ENCODE assay signal across 1 cellular context in the genomic region with DNA sequence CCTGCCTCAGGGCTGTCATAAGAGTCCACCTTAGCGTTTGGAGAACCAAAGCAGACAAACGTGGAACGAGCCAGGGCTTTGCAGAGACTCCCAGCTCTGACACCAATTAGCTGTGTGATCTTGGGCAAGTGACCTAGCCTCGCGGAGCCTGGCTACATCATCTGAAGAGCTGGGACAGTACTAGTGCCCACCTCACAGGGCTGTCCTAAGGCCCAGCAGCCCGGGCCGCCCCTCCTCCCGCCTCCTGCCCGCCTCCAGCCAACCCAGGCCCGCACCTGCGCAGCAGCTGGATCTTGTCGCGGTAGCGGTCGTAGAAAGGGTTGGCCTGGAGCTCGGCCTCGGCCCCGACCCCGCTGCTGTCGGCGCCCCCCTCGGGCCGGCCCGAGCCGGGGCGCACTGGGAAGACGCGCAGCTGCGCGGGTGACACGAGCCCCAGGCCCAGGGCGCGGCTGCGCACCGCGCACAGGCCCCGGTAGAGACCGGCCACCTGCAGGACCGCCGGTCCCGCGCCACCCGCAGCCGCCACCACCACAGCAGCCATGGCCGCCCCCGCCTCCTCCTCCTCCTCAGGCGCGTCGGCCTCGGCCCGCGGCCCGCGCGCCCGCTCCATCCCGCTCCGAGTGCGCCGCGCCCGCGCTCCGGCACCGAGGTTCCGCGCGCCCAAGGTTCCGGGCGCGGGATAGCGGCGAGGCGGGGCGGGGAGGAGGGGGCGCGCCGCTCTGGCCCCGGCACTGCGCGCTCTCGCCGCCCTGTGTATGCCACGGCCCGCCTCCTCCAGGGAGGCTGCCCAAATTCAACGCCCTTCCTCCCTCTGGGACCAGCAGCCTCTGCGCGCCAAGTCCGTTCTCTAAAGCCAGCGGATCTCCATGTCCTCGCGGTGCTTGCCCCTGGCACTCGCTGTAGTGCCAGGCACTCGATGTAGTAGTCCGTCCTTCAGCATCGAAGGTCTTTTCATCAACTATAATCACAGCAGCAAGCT.
TF ChIP-seq lines count a peak whose summit lies in the region.

ATPAF1 (minus strand) TSS at position 583 of the 979 bp plus-strand sequence; CDS start at position 541, 42 bp downstream.

TF ChIP-seq in HepG2, 621 proteins besides CTCF, POLR2A, EP300 and RAD21 (continued from another document and continues in another):
- TF ChIP-seq ZSCAN22 (CRISPR knock-in tag; IDR thresholded peaks at IDR 0.05) (no peak), ZNF605 (CRISPR knock-in tag; IDR thresholded peaks at IDR 0.05) (no peak), SKIL (CRISPR knock-in tag; IDR thresholded peaks at IDR 0.05; ENCODE audit: borderline replicate concordance) (no peak), ZNF138 (CRISPR knock-in tag; IDR thresholded peaks at IDR 0.05; ENCODE audit: low read depth) (0 out of 2 replicates have a peak, but pooled peaks have one; percentile 17), NR3C1 (CRISPR knock-in tag; IDR thresholded peaks at IDR 0.05) (no peak), SOX13 (IDR thresholded peaks at IDR 0.05) (no peak), SOX13 (CRISPR knock-in tag; conservative IDR thresholded peaks at IDR 0.05 in 1 of 2, IDR thresholded peaks at IDR 0.05 in 1 of 2) (no peak), ISX (CRISPR knock-in tag; conservative IDR thresholded peaks at IDR 0.05) (no peak), ZNF468 (CRISPR knock-in tag; IDR thresholded peaks at IDR 0.05) (no peak), SCMH1 (CRISPR knock-in tag; IDR thresholded peaks at IDR 0.05; ENCODE audit: borderline replicate concordance) (no peak), PHF20 (CRISPR knock-in tag; IDR thresholded peaks at IDR 0.05) (peak; percentile 72; the same call in 1 of the 2 replicates), MLX (CRISPR knock-in tag; IDR thresholded peaks at IDR 0.05) (no peak), GABPA (IDR thresholded peaks at IDR 0.05; ENCODE audit: low read depth, low read length) (peak; percentile 70), GABPA (CRISPR knock-in tag; IDR thresholded peaks at IDR 0.05; ENCODE audit: low read depth) (no peak), ZNF143 (CRISPR knock-in tag; IDR thresholded peaks at IDR 0.05) (no peak; the same call in 1 of the 2 replicates), NFRKB (IDR thresholded peaks at IDR 0.05) (no peak), ZNF317 (CRISPR knock-in tag; IDR thresholded peaks at IDR 0.05) (no peak), ZBTB49 (CRISPR knock-in tag; IDR thresholded peaks at IDR 0.05; ENCODE audit: borderline replicate concordance) (no peak), ZNF264 (CRISPR knock-in tag; IDR thresholded peaks at IDR 0.05) (no peak), ZNF75D (CRISPR knock-in tag; IDR thresholded peaks at IDR 0.05; ENCODE audit: borderline replicate concordance) (no peak), ZBTB1 (CRISPR knock-in tag; IDR thresholded peaks at IDR 0.05; ENCODE audit: borderline replicate concordance) (no peak), NCOR1 (IDR thresholded peaks at IDR 0.05; ENCODE audit: borderline replicate concordance, low read length) (no peak), FOXP1 (IDR thresholded peaks at IDR 0.05) (no peak), FOXP1 (CRISPR knock-in tag; IDR thresholded peaks at IDR 0.05) (no peak), NFYC (CRISPR knock-in tag; IDR thresholded peaks at IDR 0.05) (no peak), RXRA (CRISPR knock-in tag; IDR thresholded peaks at IDR 0.05) (no peak), ZKSCAN8 (CRISPR knock-in tag; IDR thresholded peaks at IDR 0.05; ENCODE audit: borderline replicate concordance) (no peak), ARID2 (CRISPR knock-in tag; IDR thresholded peaks at IDR 0.05; ENCODE audit: borderline replicate concordance) (no peak), ZBTB7B (CRISPR knock-in tag; IDR thresholded peaks at IDR 0.05) (no peak), SMC3 (IDR thresholded peaks at IDR 0.05; ENCODE audit: low read length) (no peak), ADNP (CRISPR knock-in tag; IDR thresholded peaks at IDR 0.05) (no peak), ZNF83 (CRISPR knock-in tag; IDR thresholded peaks at IDR 0.05; ENCODE audit: borderline replicate concordance) (no peak), CBX1 (IDR thresholded peaks at IDR 0.05; ENCODE audit: low read depth) (no peak), ZNF160 (CRISPR knock-in tag; IDR thresholded peaks at IDR 0.05) (no peak), ZNF616 (CRISPR knock-in tag; IDR thresholded peaks at IDR 0.05; ENCODE audit: low read depth) (no peak), ZBTB43 (CRISPR knock-in tag; conservative IDR thresholded peaks at IDR 0.05) (no peak), HOXA5 (CRISPR knock-in tag; IDR thresholded peaks at IDR 0.05) (no peak), NR1H2 (CRISPR knock-in tag; IDR thresholded peaks at IDR 0.05; ENCODE audit: borderline replicate concordance, low read depth) (no peak), CHD4 (IDR thresholded peaks at IDR 0.05; ENCODE audit: borderline replicate concordance, low read length) (no peak), ZNF788 (CRISPR knock-in tag; IDR thresholded peaks at IDR 0.05; ENCODE audit: borderline replicate concordance) (no peak), TBL1XR1 (IDR thresholded peaks at IDR 0.05; ENCODE audit: borderline replicate concordance, low read length, partially characterized antibody) (no peak), NFE2 (CRISPR knock-in tag; IDR thresholded peaks at IDR 0.05) (no peak), SATB2 (CRISPR knock-in tag; IDR thresholded peaks at IDR 0.05) (no peak), ZC3H13 (CRISPR knock-in tag; IDR thresholded peaks at IDR 0.05) (no peak), ZKSCAN1 (IDR thresholded peaks at IDR 0.05; ENCODE audit: low read length) (no peak), RBFOX2 (IDR thresholded peaks at IDR 0.05; ENCODE audit: low read depth, low read length) (peak; percentile 89), SIN3A (IDR thresholded peaks at IDR 0.05; ENCODE audit: borderline replicate concordance, low read depth, low read length) (no peak)
- TF ChIP-seq, protein P1, sequence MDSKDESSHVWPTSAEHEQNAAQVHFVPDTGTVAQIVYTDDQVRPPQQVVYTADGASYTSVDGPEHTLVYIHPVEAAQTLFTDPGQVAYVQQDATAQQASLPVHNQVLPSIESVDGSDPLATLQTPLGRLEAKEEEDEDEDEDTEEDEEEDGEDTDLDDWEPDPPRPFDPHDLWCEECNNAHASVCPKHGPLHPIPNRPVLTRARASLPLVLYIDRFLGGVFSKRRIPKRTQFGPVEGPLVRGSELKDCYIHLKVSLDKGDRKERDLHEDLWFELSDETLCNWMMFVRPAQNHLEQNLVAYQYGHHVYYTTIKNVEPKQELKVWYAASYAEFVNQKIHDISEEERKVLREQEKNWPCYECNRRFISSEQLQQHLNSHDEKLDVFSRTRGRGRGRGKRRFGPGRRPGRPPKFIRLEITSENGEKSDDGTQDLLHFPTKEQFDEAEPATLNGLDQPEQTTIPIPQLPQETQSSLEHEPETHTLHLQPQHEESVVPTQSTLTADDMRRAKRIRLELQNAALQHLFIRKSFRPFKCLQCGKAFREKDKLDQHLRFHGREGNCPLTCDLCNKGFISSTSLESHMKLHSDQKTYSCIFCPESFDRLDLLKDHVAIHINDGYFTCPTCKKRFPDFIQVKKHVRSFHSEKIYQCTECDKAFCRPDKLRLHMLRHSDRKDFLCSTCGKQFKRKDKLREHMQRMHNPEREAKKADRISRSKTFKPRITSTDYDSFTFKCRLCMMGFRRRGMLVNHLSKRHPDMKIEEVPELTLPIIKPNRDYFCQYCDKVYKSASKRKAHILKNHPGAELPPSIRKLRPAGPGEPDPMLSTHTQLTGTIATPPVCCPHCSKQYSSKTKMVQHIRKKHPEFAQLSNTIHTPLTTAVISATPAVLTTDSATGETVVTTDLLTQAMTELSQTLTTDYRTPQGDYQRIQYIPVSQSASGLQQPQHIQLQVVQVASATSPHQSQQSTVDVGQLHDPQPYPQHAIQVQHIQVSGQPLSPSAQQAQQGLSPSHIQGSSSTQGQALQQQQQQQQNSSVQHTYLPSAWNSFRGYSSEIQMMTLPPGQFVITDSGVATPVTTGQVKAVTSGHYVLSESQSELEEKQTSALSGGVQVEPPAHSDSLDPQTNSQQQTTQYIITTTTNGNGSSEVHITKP (CRISPR knock-in tag; IDR thresholded peaks at IDR 0.05; ENCODE audit: low read depth): no peak
- TF ChIP-seq, protein P2, sequence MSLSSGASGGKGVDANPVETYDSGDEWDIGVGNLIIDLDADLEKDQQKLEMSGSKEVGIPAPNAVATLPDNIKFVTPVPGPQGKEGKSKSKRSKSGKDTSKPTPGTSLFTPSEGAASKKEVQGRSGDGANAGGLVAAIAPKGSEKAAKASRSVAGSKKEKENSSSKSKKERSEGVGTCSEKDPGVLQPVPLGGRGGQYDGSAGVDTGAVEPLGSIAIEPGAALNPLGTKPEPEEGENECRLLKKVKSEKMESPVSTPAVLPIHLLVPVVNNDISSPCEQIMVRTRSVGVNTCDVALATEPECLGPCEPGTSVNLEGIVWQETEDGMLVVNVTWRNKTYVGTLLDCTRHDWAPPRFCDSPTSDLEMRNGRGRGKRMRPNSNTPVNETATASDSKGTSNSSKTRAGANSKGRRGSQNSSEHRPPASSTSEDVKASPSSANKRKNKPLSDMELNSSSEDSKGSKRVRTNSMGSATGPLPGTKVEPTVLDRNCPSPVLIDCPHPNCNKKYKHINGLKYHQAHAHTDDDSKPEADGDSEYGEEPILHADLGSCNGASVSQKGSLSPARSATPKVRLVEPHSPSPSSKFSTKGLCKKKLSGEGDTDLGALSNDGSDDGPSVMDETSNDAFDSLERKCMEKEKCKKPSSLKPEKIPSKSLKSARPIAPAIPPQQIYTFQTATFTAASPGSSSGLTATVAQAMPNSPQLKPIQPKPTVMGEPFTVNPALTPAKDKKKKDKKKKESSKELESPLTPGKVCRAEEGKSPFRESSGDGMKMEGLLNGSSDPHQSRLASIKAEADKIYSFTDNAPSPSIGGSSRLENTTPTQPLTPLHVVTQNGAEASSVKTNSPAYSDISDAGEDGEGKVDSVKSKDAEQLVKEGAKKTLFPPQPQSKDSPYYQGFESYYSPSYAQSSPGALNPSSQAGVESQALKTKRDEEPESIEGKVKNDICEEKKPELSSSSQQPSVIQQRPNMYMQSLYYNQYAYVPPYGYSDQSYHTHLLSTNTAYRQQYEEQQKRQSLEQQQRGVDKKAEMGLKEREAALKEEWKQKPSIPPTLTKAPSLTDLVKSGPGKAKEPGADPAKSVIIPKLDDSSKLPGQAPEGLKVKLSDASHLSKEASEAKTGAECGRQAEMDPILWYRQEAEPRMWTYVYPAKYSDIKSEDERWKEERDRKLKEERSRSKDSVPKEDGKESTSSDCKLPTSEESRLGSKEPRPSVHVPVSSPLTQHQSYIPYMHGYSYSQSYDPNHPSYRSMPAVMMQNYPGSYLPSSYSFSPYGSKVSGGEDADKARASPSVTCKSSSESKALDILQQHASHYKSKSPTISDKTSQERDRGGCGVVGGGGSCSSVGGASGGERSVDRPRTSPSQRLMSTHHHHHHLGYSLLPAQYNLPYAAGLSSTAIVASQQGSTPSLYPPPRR (CRISPR knock-in tag; IDR thresholded peaks at IDR 0.05; ENCODE audit: borderline replicate concordance): no peak
- TF ChIP-seq, protein P3, sequence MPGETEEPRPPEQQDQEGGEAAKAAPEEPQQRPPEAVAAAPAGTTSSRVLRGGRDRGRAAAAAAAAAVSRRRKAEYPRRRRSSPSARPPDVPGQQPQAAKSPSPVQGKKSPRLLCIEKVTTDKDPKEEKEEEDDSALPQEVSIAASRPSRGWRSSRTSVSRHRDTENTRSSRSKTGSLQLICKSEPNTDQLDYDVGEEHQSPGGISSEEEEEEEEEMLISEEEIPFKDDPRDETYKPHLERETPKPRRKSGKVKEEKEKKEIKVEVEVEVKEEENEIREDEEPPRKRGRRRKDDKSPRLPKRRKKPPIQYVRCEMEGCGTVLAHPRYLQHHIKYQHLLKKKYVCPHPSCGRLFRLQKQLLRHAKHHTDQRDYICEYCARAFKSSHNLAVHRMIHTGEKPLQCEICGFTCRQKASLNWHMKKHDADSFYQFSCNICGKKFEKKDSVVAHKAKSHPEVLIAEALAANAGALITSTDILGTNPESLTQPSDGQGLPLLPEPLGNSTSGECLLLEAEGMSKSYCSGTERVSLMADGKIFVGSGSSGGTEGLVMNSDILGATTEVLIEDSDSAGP (CRISPR knock-in tag; IDR thresholded peaks at IDR 0.05; ENCODE audit: borderline replicate concordance): no peak
